In the genomic region with DNA sequence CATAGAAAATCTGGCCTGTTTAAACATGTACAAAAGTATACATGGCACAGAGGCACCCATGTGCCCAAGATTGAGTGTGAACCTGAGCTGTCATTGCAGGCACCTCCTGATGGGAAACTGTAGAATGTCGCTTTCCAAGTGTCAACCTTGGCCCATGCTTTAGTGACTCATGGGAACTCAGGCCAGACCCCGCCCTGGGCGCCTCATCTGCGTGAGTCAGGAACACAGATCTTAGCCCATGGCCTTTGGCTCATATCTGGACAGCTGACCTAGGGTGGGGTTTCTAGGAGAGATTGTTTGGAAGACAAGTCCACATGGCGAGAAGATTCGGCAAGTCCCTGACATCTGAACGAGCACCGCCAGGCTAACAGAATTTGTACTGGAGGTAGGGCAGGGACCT, we compare ENCODE assay signal across 17 cellular contexts. TPM values are rescaled to one million over a fixed set of nuclear protein-coding genes. Genes with fewer than 3 reads are reported as not detected.
A peak's percentile ranks its signal among the peaks of the same experiment; 100 is the strongest.
DNase-seq lines count a peak whose midpoint lies in the region; TF ChIP-seq lines count a peak whose summit lies in the region.
"Had no signal": no experiment of that assay in that cellular context is flagged by ENCODE, and none has a peak within 500 bp of the region (broad histone marks: within the 10 kb centered on the region; RNA-seq: fewer than 3 reads in every experiment).

No MANE protein-coding gene starts in this region.

- H3K27me3 Mint-ChIP-seq in activated CD4-positive, alpha-beta memory T cell treated with anti-CD3 and anti-CD28 coated beads for 36 hours = peaks cover 1% of the 10 kb centered on the region

- H3K9me3 ChIP-seq in adrenal gland (replicated peaks in 1 of 3) = no peaks in the 10 kb centered on the region
- peaks cover 13% of the 10 kb centered on the region for H3K9me3 ChIP-seq in left ventricle myocardium inferior (replicated peaks)
- H3K9me3 ChIP-seq in subcutaneous abdominal adipose tissue (ENCODE audit: control insufficient read depth in 5 of 5, low read length in 5 of 5) = peaks cover 0 to under 1% (median 0%) of the 10 kb centered on the region in 5 donors
- peaks cover 7% of the 10 kb centered on the region for H3K9me3 ChIP-seq in WERI-Rb-1 (ENCODE audit: severe bottlenecking)

- H3K27ac ChIP-seq in adrenal gland (no peak overlapping the region), left ventricle myocardium inferior (replicated peaks) (no peak overlapping the region), subcutaneous abdominal adipose tissue (ENCODE audit: low read depth, low read length) (peak overlapping the region; percentile 75), WERI-Rb-1 (no peak overlapping the region)
- H3K27ac ChIP-seq: parathyroid adenoma had no signal

- 51 to 73% (median 55%) methylated on average over 8 of the region's 8 CpGs for WGBS in adrenal gland, 4 donors

- H3K4me1 ChIP-seq in adrenal gland (replicated peaks in 1 of 2) (no peaks in the 10 kb centered on the region), left ventricle myocardium inferior (no peaks in the 10 kb centered on the region), subcutaneous abdominal adipose tissue (ENCODE audit: control insufficient read depth in 5 of 5, insufficient read depth in 5 of 5, low read length in 5 of 5) (peaks cover 8 to 25% (median 20%) of the 10 kb centered on the region in 5 donors)
- H3K4me1 ChIP-seq: parathyroid adenoma had no signal

- CTCF ChIA-PET in activated CD4-positive, alpha-beta memory T cell treated with anti-CD3 and anti-CD28 coated beads for 36 hours (lab: Charles Lee) = no interaction called here

- peak overlapping the region in 1 of 5 donors; percentile 57 for H3K9ac ChIP-seq in subcutaneous abdominal adipose tissue (ENCODE audit: low read length in 5 of 5)
- H3K9ac ChIP-seq: parathyroid adenoma had no signal

- H3K36me3 Mint-ChIP-seq in activated CD4-positive, alpha-beta memory T cell treated with anti-CD3 and anti-CD28 coated beads for 36 hours = no peaks in the 10 kb centered on the region
- H3K36me3 Mint-ChIP-seq: brain; CD4-positive, alpha-beta memory T cell had no signal

- no peak for TF ChIP-seq POLR2A in adrenal gland (IDR thresholded peaks at IDR 0.05)

- H3K4me3 ChIP-seq in adrenal gland (no peak overlapping the region), left ventricle myocardium inferior (no peak overlapping the region), subcutaneous abdominal adipose tissue (ENCODE audit: low read depth in 1 of 5, low read length in 5 of 5) (no peak overlapping the region), WERI-Rb-1 (ENCODE audit: low read depth, low read length) (no peak overlapping the region)

- H3K27me3 ChIP-seq in adrenal gland = peaks cover 10% of the 10 kb centered on the region
- H3K27me3 ChIP-seq in left ventricle myocardium inferior (ENCODE audit: low read depth) = peaks cover 21% of the 10 kb centered on the region
- H3K27me3 ChIP-seq in subcutaneous abdominal adipose tissue (ENCODE audit: control insufficient read depth in 5 of 5, insufficient read depth in 4 of 5, low read length in 5 of 5) = no peaks in the 10 kb centered on the region
- H3K27me3 ChIP-seq in WERI-Rb-1 (ENCODE audit: insufficient read depth, low read depth, severe bottlenecking) = no peaks in the 10 kb centered on the region

- POLR2A ChIA-PET in activated CD4-positive, alpha-beta memory T cell treated with anti-CD3 and anti-CD28 coated beads for 36 hours (lab: Charles Lee) = no interaction called here

- peak; percentile 45 for DNase-seq in GM04503 (ENCODE audit: low read depth)
- DNase-seq in adrenal gland = peak; percentile 56 to 82 (median 74)
- DNase-seq in left ventricle myocardium inferior = peak; percentile 34
- no peak for DNase-seq in WERI-Rb-1
- no peak for DNase-seq in mesenteric fat pad (ENCODE audit: low spot score)
- DNase-seq in activated T-cell treated with anti-CD3 and anti-CD28 coated beads for 4 hours = no peak
- DNase-seq in activated CD4-positive, alpha-beta memory T cell treated with anti-CD3 and anti-CD28 coated beads for 36 hours = no peak
- DNase-seq: activated CD4-positive, alpha-beta T cell treated with anti-CD3 and anti-CD28 coated beads, Interleukin-2, amount 50 U/mL, for 1 hour; activated effector memory CD4-positive, alpha-beta T cell treated with Interleukin-2 at 50 U/mL for 16 hours; CD4-positive, alpha-beta memory T cell; NCI-H524 treated with DMSO at 0.1 percent for 48 hours; RPMI8226; stimulated activated CD4-positive, alpha-beta T cell treated with anti-CD3 and anti-CD28 coated beads, Interleukin-1b, Interleukin-23, amount 100 ng/mL, for 48 hours had no signal

- H3K36me3 ChIP-seq in adrenal gland (replicated peaks in 1 of 2) (no peaks in the 10 kb centered on the region), left ventricle myocardium inferior (no peaks in the 10 kb centered on the region), subcutaneous abdominal adipose tissue (ENCODE audit: control insufficient read depth in 5 of 5, insufficient read depth in 5 of 5, low read length in 5 of 5) (no peaks in the 10 kb centered on the region), WERI-Rb-1 (no peaks in the 10 kb centered on the region)

- no peaks in the 10 kb centered on the region for H3K4me1 Mint-ChIP-seq in activated CD4-positive, alpha-beta memory T cell treated with anti-CD3 and anti-CD28 coated beads for 36 hours (ENCODE audit: low read depth)
- H3K4me1 Mint-ChIP-seq: brain; CD4-positive, alpha-beta memory T cell had no signal

- peaks cover 17% of the 10 kb centered on the region for H3K9me3 Mint-ChIP-seq in activated CD4-positive, alpha-beta memory T cell treated with anti-CD3 and anti-CD28 coated beads for 36 hours

- intact Hi-C loops in adrenal gland (cut with DNase I) (no loop called here), left ventricle myocardium inferior (cut with micrococcal nuclease) (no loop called here)
- intact Hi-C loops in activated CD4-positive, alpha-beta memory T cell treated with anti-CD3 and anti-CD28 coated beads for 36 hours (cut with micrococcal nuclease) = no loop called here

- H3K4me3 Mint-ChIP-seq in activated CD4-positive, alpha-beta memory T cell treated with anti-CD3 and anti-CD28 coated beads for 36 hours = no peak overlapping the region
- H3K4me3 Mint-ChIP-seq: brain; CD4-positive, alpha-beta memory T cell; T-helper 2 cell treated with Interferon-gamma antibody and Interleukin-4, amounts not matched to agents 5 μg/mL and 100 μg/mL, for 36 hours had no signal

- TF ChIP-seq CTCF in adrenal gland (IDR thresholded peaks at IDR 0.05) (no peak), left ventricle myocardium inferior (IDR thresholded peaks at IDR 0.05; ENCODE audit: borderline replicate concordance) (no peak), WERI-Rb-1 (IDR thresholded peaks at IDR 0.05; ENCODE audit: low read depth, low read length) (no peak)

- H3K27ac Mint-ChIP-seq in activated CD4-positive, alpha-beta memory T cell treated with anti-CD3 and anti-CD28 coated beads for 36 hours = no peak overlapping the region
- H3K27ac Mint-ChIP-seq: brain; CD4-positive, alpha-beta memory T cell; T-helper 2 cell treated with Interferon-gamma antibody and Interleukin-4, amounts not matched to agents 5 μg/mL and 100 μg/mL, for 36 hours had no signal

RNA-seq across cellular contexts. Expression of a gene that starts 50.0 kb away (rescaled TPM):
- total RNA-seq in adrenal gland (1 to 10 TPM in 7 of 8 donors, not detected in 1; 1.0 to 5.7 (median 1.8) TPM), left ventricle myocardium inferior (0.47 TPM), mesenteric fat pad (1.4 TPM)
- polyA plus RNA-seq in adrenal gland = 1 to 10 TPM in 1 of 3 donors, under 1 TPM in 2; 0.48 to 1.1 (median 0.51) TPM
- not detected for total RNA-seq in activated CD4-positive, alpha-beta memory T cell treated with anti-CD3 and anti-CD28 coated beads for 36 hours
- total RNA-seq: CD4-positive, alpha-beta memory T cell had no signal
- polyA plus RNA-seq: CD4-positive, alpha-beta memory T cell had no signal

Comparison
In these comparisons a context has a peak if more than half of its experiments do, and no peak if none do; other contexts are left out.
1. DNase-seq: peak in GM04503 (single experiment), adrenal gland (7 of 7) and left ventricle myocardium inferior (single experiment); none in WERI-Rb-1 (single experiment), mesenteric fat pad (single experiment), activated T-cell treated with anti-CD3 and anti-CD28 coated beads for 4 hours (single experiment) and activated CD4-positive, alpha-beta memory T cell treated with anti-CD3 and anti-CD28 coated beads for 36 hours (single experiment).